In genomic region chr18:36391426-36392145, GRCh38 we compare ENCODE assay signal across 14 cellular contexts.
"Had no signal": no experiment of that assay in that cellular context is flagged by ENCODE, and none has a peak within 500 bp of the region (broad histone marks: within the 10 kb centered on the region; RNA-seq: fewer than 3 reads in every experiment).

No MANE protein-coding gene starts in this region.

- H3K4me3 Mint-ChIP-seq: activated naive CD8-positive, alpha-beta T cell; immature natural killer cell; natural killer cell treated with Interleukin-12 subunit alpha and Interleukin-12 subunit beta and Interleukin-15 and Interleukin-18, amount 100 ng/mL, for 72 hours; stimulated activated memory B cell treated with anti-CD40 and anti-IgM and Interleukin-4, amounts not matched to agents 10 μg/mL and 1 μg/mL and 100 μg/mL, for 72 hours had no signal

- H3K27ac Mint-ChIP-seq: activated naive CD8-positive, alpha-beta T cell; immature natural killer cell; natural killer cell treated with Interleukin-12 subunit alpha and Interleukin-12 subunit beta and Interleukin-15 and Interleukin-18, amount 100 ng/mL, for 72 hours; stimulated activated memory B cell treated with anti-CD40 and anti-IgM and Interleukin-4, amounts not matched to agents 10 μg/mL and 1 μg/mL and 100 μg/mL, for 72 hours had no signal

- H3K36me3 Mint-ChIP-seq: activated naive CD8-positive, alpha-beta T cell; immature natural killer cell; stimulated activated memory B cell treated with anti-CD40 and anti-IgM and Interleukin-4, amounts not matched to agents 10 μg/mL and 1 μg/mL and 100 μg/mL, for 72 hours had no signal

- H3K36me3 ChIP-seq: gastroesophageal sphincter, lower lobe of right lung had no signal

- H2AFZ ChIP-seq: parathyroid adenoma had no signal

- FAIRE-seq: urothelium cell line had no signal

- H3K9ac ChIP-seq: parathyroid adenoma had no signal

- H3K4me3 ChIP-seq: gastroesophageal sphincter, lower lobe of right lung had no signal

- H3K9me3 Mint-ChIP-seq: natural killer cell treated with Interleukin-12 subunit alpha and Interleukin-12 subunit beta and Interleukin-15 and Interleukin-18, amount 100 ng/mL, for 72 hours had no signal

- H3K79me2 ChIP-seq: parathyroid adenoma had no signal

- ATAC-seq: gastroesophageal sphincter; lower lobe of right lung; natural killer cell treated with Interleukin-12 subunit alpha and Interleukin-12 subunit beta and Interleukin-15 and Interleukin-18, amount 100 ng/mL, for 72 hours; stimulated activated memory B cell treated with anti-CD40 and anti-IgM and Interleukin-4, amounts not matched to agents 10 μg/mL and 1 μg/mL and 100 μg/mL, for 72 hours had no signal

- H3K4me1 ChIP-seq: gastroesophageal sphincter, lower lobe of right lung, parathyroid adenoma had no signal

- DNase-seq: activated CD4-positive, alpha-beta T cell treated with anti-CD3 and anti-CD28 coated beads, Interleukin-2, amount 50 U/mL, for 48 hours; effector CD4-positive, alpha-beta T cell; immature natural killer cell; lower lobe of right lung; stimulated activated CD4-positive, alpha-beta T cell treated with anti-CD3 and anti-CD28 coated beads, Interleukin-4, amount 100 ng/mL, for 4 hours; SW 1271; T-helper 2 cell had no signal

- H3K4me1 Mint-ChIP-seq: immature natural killer cell had no signal

- H3K27me3 ChIP-seq: gastroesophageal sphincter had no signal

- H3K27ac ChIP-seq: gastroesophageal sphincter, lower lobe of right lung, parathyroid adenoma, VCaP had no signal
